13 cellular contexts compared by ENCODE assay signal in genomic region chr16:50160495-50161164, GRCh38. TPM values are rescaled to one million over a fixed set of nuclear protein-coding genes. Genes with fewer than 3 reads are reported as not detected.
DNase-seq lines count a peak whose midpoint lies in the region; ATAC-seq and TF ChIP-seq lines count a peak whose summit lies in the region.
"Had no signal": no experiment of that assay in that cellular context is flagged by ENCODE, and none has a peak within 500 bp of the region (broad histone marks: within the 10 kb centered on the region; RNA-seq: fewer than 3 reads in every experiment).

No MANE protein-coding gene starts in this region.

- intact Hi-C loops in sciatic nerve (cut with DNase I): no loop called here

- H3K79me2 ChIP-seq in SK-N-SH (ENCODE audit: insufficient read depth): peaks cover 100% of the 10 kb centered on the region

- H3K4me3 Mint-ChIP-seq in glutamatergic neuron (ENCODE audit: unreplicated experiment): no peak overlapping the region

- no peaks in the 10 kb centered on the region for H3K36me3 Mint-ChIP-seq in glutamatergic neuron (ENCODE audit: unreplicated experiment)

- 97% methylated on average over 4 of the region's 4 CpGs for WGBS in SK-N-SH (ENCODE audit: low lambda C conversion rate)

- H3K4me2 ChIP-seq in SK-N-SH: no peak overlapping the region

- peaks cover 12% of the 10 kb centered on the region for H3F3A ChIP-seq in SK-N-SH (replicated peaks; ENCODE audit: insufficient read depth)

- H3K27me3 ChIP-seq in SK-N-SH (ENCODE audit: insufficient read depth): no peaks in the 10 kb centered on the region
- no peaks in the 10 kb centered on the region for H3K27me3 ChIP-seq in RWPE2 (ENCODE audit: insufficient read depth, poor library complexity, severe bottlenecking)
- H3K27me3 ChIP-seq: breast epithelium, esophagus squamous epithelium had no signal

- POLR2A ChIA-PET in SK-N-SH (lab: Yijun Ruan, JAX): no interaction called here

- H3K4me1 ChIP-seq in SK-N-SH (ENCODE audit: control insufficient read depth in 1 of 2, insufficient read depth in 2 of 2, low read depth in 1 of 2, low read length in 1 of 2): peaks cover under 1 to 8% of the 10 kb centered on the region in 2 experiments; a peak in 2 of 4 replicates
- H3K4me1 ChIP-seq in RWPE2 (ENCODE audit: insufficient read depth, poor library complexity, severe bottlenecking): no peaks in the 10 kb centered on the region
- H3K4me1 ChIP-seq: prostate gland had no signal

- no peak overlapping the region for H3K9ac ChIP-seq in SK-N-SH

- TF ChIP-seq CTCF in SK-N-SH (IDR thresholded peaks at IDR 0.05) (no peak), RWPE2 (IDR thresholded peaks at IDR 0.05; ENCODE audit: poor library complexity, severe bottlenecking) (no peak), glutamatergic neuron (IDR thresholded peaks at IDR 0.05; ENCODE audit: partially characterized antibody, unreplicated experiment) (no peak)

- no peak overlapping the region for H3K27ac Mint-ChIP-seq in glutamatergic neuron (ENCODE audit: unreplicated experiment)

- no peak for TF ChIP-seq POLR2A in erythroblast (IDR thresholded peaks at IDR 0.05; ENCODE audit: low read length)

- H3K4me3 ChIP-seq in SK-N-SH (ENCODE audit: low read depth in 2 of 2, low read length in 1 of 2) (no peak overlapping the region), RWPE2 (ENCODE audit: severe bottlenecking) (no peak overlapping the region)
- H3K4me3 ChIP-seq: breast epithelium, esophagus squamous epithelium, prostate gland had no signal

- H3K9me3 ChIP-seq in SK-N-SH (no peaks in the 10 kb centered on the region), RWPE2 (ENCODE audit: severe bottlenecking) (no peaks in the 10 kb centered on the region)
- H3K9me3 ChIP-seq: breast epithelium, esophagus squamous epithelium, prostate gland had no signal

- no peak for DNase-seq in SK-N-SH
- no peak for DNase-seq in RWPE2 (ENCODE audit: low spot score)
- peak; percentile 49 to 79 for DNase-seq in erythroblast (lab: John Stamatoyannopoulos, UW)
- no peak for DNase-seq in sciatic nerve (ENCODE audit: low spot score)
- no peak for DNase-seq in COLO829 (ENCODE audit: low spot score)
- DNase-seq in glutamatergic neuron: no peak
- DNase-seq: esophagus squamous epithelium, RPMI8226 had no signal

- H3K9me2 ChIP-seq in SK-N-SH: no peaks in the 10 kb centered on the region

- CTCF ChIA-PET in SK-N-SH (lab: Yijun Ruan, JAX): interaction anchor here (1.4 to 2.4 kb wide), 2 partner anchors 50 to 194 kb away, joined by 4 to 8 read pairs; no protein-coding TSS in a partner anchor

- H3K4me1 Mint-ChIP-seq in glutamatergic neuron (ENCODE audit: low read depth, unreplicated experiment): peaks cover 4% of the 10 kb centered on the region

- no peaks in the 10 kb centered on the region for H3K9me3 Mint-ChIP-seq in glutamatergic neuron (ENCODE audit: unreplicated experiment)

- TF ChIP-seq EP300 in SK-N-SH (IDR thresholded peaks at IDR 0.05; ENCODE audit: borderline replicate concordance in 1 of 2, low read depth in 1 of 2, low read length in 1 of 2): no peak

- ATAC-seq in SK-N-SH treated with all-trans-retinoic acid at 6 μM for 48 hours (peak; percentile 78), RWPE2 (ENCODE audit: low read depth) (0 out of 3 replicates have a peak, but pooled peaks have one; percentile 23), sciatic nerve (peak; percentile 74), HG03095 (IDR thresholded peaks at IDR 0.05; ENCODE audit: unreplicated experiment) (no peak)

- H2AFZ ChIP-seq in SK-N-SH (ENCODE audit: low read depth): no peak overlapping the region

- TF ChIP-seq RAD21 in SK-N-SH (IDR thresholded peaks at IDR 0.05; ENCODE audit: low read length): no peak

- peaks cover 64% of the 10 kb centered on the region for H4K20me1 ChIP-seq in SK-N-SH (ENCODE audit: insufficient read depth)

- no peaks in the 10 kb centered on the region for H3K27me3 Mint-ChIP-seq in glutamatergic neuron (ENCODE audit: unreplicated experiment)

- peak overlapping the region in 1 of 2 experiments; percentile 19; a peak in 1 of 4 replicates for H3K27ac ChIP-seq in SK-N-SH (ENCODE audit: low read depth in 2 of 2, low read length in 1 of 2)
- H3K27ac ChIP-seq in RWPE2 (ENCODE audit: poor library complexity, severe bottlenecking): no peak overlapping the region
- H3K27ac ChIP-seq: 22Rv1, breast epithelium, prostate gland had no signal

- peaks cover 0 to 3% of the 10 kb centered on the region in 2 experiments for H3K36me3 ChIP-seq in SK-N-SH (replicated peaks in 1 of 2; ENCODE audit: control insufficient read depth in 1 of 2, insufficient read depth in 2 of 2, low read length in 1 of 2)
- H3K36me3 ChIP-seq in RWPE2 (ENCODE audit: low read depth): peaks cover 3% of the 10 kb centered on the region; the same call in 1 of the 2 replicates
- H3K36me3 ChIP-seq: breast epithelium, prostate gland had no signal

TF ChIP-seq in SK-N-SH treated with all-trans-retinoic acid at 6 μM for 48 hours, 23 proteins besides CTCF, POLR2A, EP300 and RAD21:
- TF ChIP-seq ZNF8 (CRISPR knock-in tag; IDR thresholded peaks at IDR 0.05): no peak
- no peak for TF ChIP-seq POU6F1 (CRISPR knock-in tag; IDR thresholded peaks at IDR 0.05; ENCODE audit: borderline replicate concordance, low read depth)
- no peak for TF ChIP-seq RARB (CRISPR knock-in tag; IDR thresholded peaks at IDR 0.05)

TF ChIP-seq in SK-N-SH, 30 proteins besides CTCF, POLR2A, EP300 and RAD21:
- TF ChIP-seq CHD2 (IDR thresholded peaks at IDR 0.05; ENCODE audit: low read length, partially characterized antibody): no peak
- no peak for TF ChIP-seq FOXJ3 (CRISPR knock-in tag; IDR thresholded peaks at IDR 0.05)
- TF ChIP-seq ELF1 (IDR thresholded peaks at IDR 0.05): no peak
- TF ChIP-seq NRF1 (IDR thresholded peaks at IDR 0.05; ENCODE audit: low read depth, low read length): no peak
- no peak for TF ChIP-seq SIN3A (IDR thresholded peaks at IDR 0.05; ENCODE audit: borderline replicate concordance, low read depth, low read length)
- TF ChIP-seq FOSL2 (IDR thresholded peaks at IDR 0.05; ENCODE audit: borderline replicate concordance, low read depth): no peak
- TF ChIP-seq ZBTB33 (IDR thresholded peaks at IDR 0.05; ENCODE audit: borderline replicate concordance, low read depth): no peak
- no peak for TF ChIP-seq EZH2phosphoT487 (IDR thresholded peaks at IDR 0.05; ENCODE audit: borderline replicate concordance, low read depth)

RNA-seq across cellular contexts. Expression of gene TENT4B, which starts 7.5 kb away (rescaled TPM):
- polyA plus RNA-seq in SK-N-SH (2012; rRNA removed): 5.6 and 6.7 TPM in 2 replicates
- polyA plus RNA-seq in SK-N-SH (2012; cell fraction: cytosol; rRNA removed): 6.1 and 6.6 TPM in 2 replicates
- 4.4 and 10.1 TPM in 2 replicates for polyA plus RNA-seq in SK-N-SH (2012; cell fraction: nucleus; rRNA removed)
- total RNA-seq in sciatic nerve (12.5 TPM), glutamatergic neuron (ENCODE audit: unreplicated experiment) (9.5 TPM)

Comparison
In these comparisons a context has a peak if more than half of its experiments do, and no peak if none do; other contexts are left out.
1. DNase-seq: peak in erythroblast (2 of 2); none in SK-N-SH (single experiment), RWPE2 (single experiment), sciatic nerve (single experiment), COLO829 (single experiment) and glutamatergic neuron (single experiment).